ENCODE assay signal across 19 cellular contexts in the genomic region with DNA sequence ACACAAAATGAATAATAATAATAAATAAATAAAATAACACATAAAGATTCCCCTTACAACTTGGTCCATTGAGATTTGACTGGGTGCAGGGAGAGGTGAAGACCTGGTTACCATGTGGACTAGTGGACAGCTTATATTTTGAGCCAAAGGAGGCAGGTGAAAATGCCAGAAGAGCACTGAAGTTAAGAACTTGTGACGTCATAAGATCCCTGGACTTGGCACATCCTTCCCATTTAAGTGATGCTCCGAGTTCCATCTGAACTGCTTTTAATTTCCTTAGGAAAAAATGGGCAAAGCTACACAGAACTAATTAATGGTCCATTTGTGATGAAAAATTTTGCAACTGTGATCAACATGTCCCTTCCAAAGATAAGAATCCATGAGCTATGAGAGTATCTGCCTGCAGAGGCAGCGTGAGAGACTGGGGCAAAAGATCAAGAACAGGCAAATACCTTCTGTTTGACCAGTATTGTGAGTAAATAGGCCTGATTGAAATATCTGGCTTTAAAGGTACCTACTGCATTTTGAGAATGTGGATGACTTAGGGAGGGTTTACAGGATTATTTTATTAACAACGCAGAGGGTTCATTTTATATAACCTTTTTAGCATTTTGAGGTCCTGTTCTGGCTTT.
A peak's percentile ranks its signal among the peaks of the same experiment; 100 is the strongest.
DNase-seq lines count a peak whose midpoint lies in the region; ATAC-seq, FAIRE-seq and TF ChIP-seq lines count a peak whose summit lies in the region.
"Had no signal": no experiment of that assay in that cellular context is flagged by ENCODE, and none has a peak within 500 bp of the region (broad histone marks: within the 10 kb centered on the region; RNA-seq: fewer than 3 reads in every experiment).

No MANE protein-coding gene starts in this region.

- H2AFZ ChIP-seq in K562 (ENCODE audit: low read depth, low read length) (no peak overlapping the region), trophoblast cell (ENCODE audit: insufficient read depth, low read length, poor library complexity) (no peak overlapping the region)
- H2AFZ ChIP-seq: GM23338 had no signal

- no peak overlapping the region for H3K14ac ChIP-seq in trophoblast cell (ENCODE audit: low read length)

- H4K8ac ChIP-seq in trophoblast cell (ENCODE audit: low read depth, low read length), result no peak overlapping the region

- H4K20me1 ChIP-seq in K562 (replicated peaks; ENCODE audit: control insufficient read depth, insufficient read depth, low read length), result no peaks in the 10 kb centered on the region

- H3K9me3 ChIP-seq in HEK293 (ENCODE audit: control insufficient read depth, insufficient read depth, low read depth, low read length) (no peaks in the 10 kb centered on the region), K562 (replicated peaks; ENCODE audit: control insufficient read depth, insufficient read depth, low read depth, low read length) (no peaks in the 10 kb centered on the region), liver (ENCODE audit: control insufficient read depth in 4 of 4, low read length in 3 of 4) (peaks cover 0 to 4% (median 0%) of the 10 kb centered on the region in 4 donors), trophoblast cell (ENCODE audit: insufficient read depth, low read depth, low read length) (no peaks in the 10 kb centered on the region)

- no peak overlapping the region for H3K9ac ChIP-seq in K562 (ENCODE audit: insufficient read depth in 1 of 2, low read depth in 2 of 2, low read length in 2 of 2)
- H3K9ac ChIP-seq in liver (ENCODE audit: low read depth in 1 of 2, low read length in 2 of 2), result no peak overlapping the region
- no peak overlapping the region for H3K9ac ChIP-seq in trophoblast cell (ENCODE audit: low read length)

- H2AK5ac ChIP-seq in trophoblast cell (ENCODE audit: low read length), result no peak overlapping the region

- no peak overlapping the region for H4K91ac ChIP-seq in trophoblast cell (ENCODE audit: low read depth, low read length)

- no peak for FAIRE-seq in K562 (lab: Jason Lieb, UNC)
- FAIRE-seq: GM12891, GM18507 had no signal

- POLR2A ChIA-PET in HEK293 (lab: Yijun Ruan, JAX), result no interaction called here
- POLR2A ChIA-PET in K562 (lab: Yijun Ruan, JAX), result no interaction called here

- ATAC-seq in K562, result no peak
- ATAC-seq: GM23338, HCT116 had no signal

- TF ChIP-seq POLR2A in K562 (conservative IDR thresholded peaks at IDR 0.05), result no peak

- TF ChIP-seq EP300 in K562 (IDR thresholded peaks at IDR 0.05; ENCODE audit: low read length), result no peak

- H3K27ac ChIP-seq in HEK293 (ENCODE audit: extremely low read depth, low read depth, low read length), result no peak overlapping the region
- no peak overlapping the region for H3K27ac ChIP-seq in K562 (ENCODE audit: extremely low read depth, low read depth, low read length)
- H3K27ac ChIP-seq in liver (ENCODE audit: low read depth in 1 of 2, low read length in 2 of 2), result no peak overlapping the region
- H3K27ac ChIP-seq in trophoblast cell (ENCODE audit: low read depth, low read length), result no peak overlapping the region

- CTCF ChIA-PET in HEK293 (lab: Yijun Ruan, JAX), result no interaction called here
- CTCF ChIA-PET in K562 (lab: Yijun Ruan, JAX; ENCODE audit: low intra/inter-chr PET ratio), result no interaction called here

- H2BK12ac ChIP-seq in trophoblast cell (ENCODE audit: low read length), result no peak overlapping the region

- H3K4me1 ChIP-seq in HEK293 (ENCODE audit: control insufficient read depth, insufficient read depth, low read length) (no peaks in the 10 kb centered on the region), K562 (replicated peaks in 1 of 2; ENCODE audit: control insufficient read depth in 2 of 2, insufficient read depth in 2 of 2, low read length in 2 of 2) (no peaks in the 10 kb centered on the region), liver (ENCODE audit: control insufficient read depth in 4 of 4, insufficient read depth in 4 of 4, low read length in 3 of 4) (peaks cover 0 to 7% (median 2%) of the 10 kb centered on the region in 4 donors), trophoblast cell (ENCODE audit: control insufficient read depth in 1 of 2, insufficient read depth in 2 of 2, low read length in 2 of 2) (no peaks in the 10 kb centered on the region)

- no peak overlapping the region for H3K23ac ChIP-seq in trophoblast cell (ENCODE audit: low read length)

- H3K79me2 ChIP-seq in K562 (ENCODE audit: control insufficient read depth, insufficient read depth, low read length), result no peaks in the 10 kb centered on the region
- H3K79me2 ChIP-seq in trophoblast cell (ENCODE audit: control insufficient read depth, insufficient read depth, low read length, poor library complexity), result no peaks in the 10 kb centered on the region

- no peak overlapping the region for H3K4ac ChIP-seq in trophoblast cell (ENCODE audit: low read depth, low read length)

- no TSS peak for BruUV-seq in K562 (replicated peaks; lab: Mats Ljungman, UMichigan)

- no peak overlapping the region for H2BK120ac ChIP-seq in trophoblast cell (ENCODE audit: insufficient read depth, low read length, poor library complexity)

- TF ChIP-seq CTCF in HEK293 (tag by site-specific recombination; IDR thresholded peaks at IDR 0.05) (no peak), K562 (IDR thresholded peaks at IDR 0.05 in 2 of 3, conservative IDR thresholded peaks at IDR 0.05 in 1 of 3; ENCODE audit: insufficient read depth in 2 of 3, low read depth in 1 of 3, low read length in 3 of 3) (no peak), liver (IDR thresholded peaks at IDR 0.05; ENCODE audit: low read depth, low read length, missing input control) (no peak)

- no peak overlapping the region for H2BK5ac ChIP-seq in trophoblast cell (ENCODE audit: low read depth, low read length, poor library complexity)

- H3K9me1 ChIP-seq in K562 (ENCODE audit: control insufficient read depth, insufficient read depth, low read length), result no peaks in the 10 kb centered on the region

- intact Hi-C loops in K562 (cut with micrococcal nuclease), result no loop called here

- no peak overlapping the region for H3K18ac ChIP-seq in trophoblast cell (ENCODE audit: low read length)

- no peak overlapping the region for H3K4me2 ChIP-seq in K562 (ENCODE audit: insufficient read depth, low read length)
- H3K4me2 ChIP-seq in trophoblast cell (ENCODE audit: low read length), result no peak overlapping the region
- H3K4me2 ChIP-seq: GM23338 had no signal

- H3K36me3 ChIP-seq in HEK293 (ENCODE audit: control insufficient read depth in 2 of 2, insufficient read depth in 1 of 2, low read length in 2 of 2) (no peaks in the 10 kb centered on the region), K562 (ENCODE audit: control insufficient read depth, insufficient read depth, low read length) (no peaks in the 10 kb centered on the region), liver (ENCODE audit: control insufficient read depth in 4 of 4, insufficient read depth in 3 of 4, low read depth in 1 of 4, low read length in 3 of 4) (no peaks in the 10 kb centered on the region), trophoblast cell (ENCODE audit: control insufficient read depth in 1 of 2, insufficient read depth in 2 of 2, low read length in 2 of 2) (no peaks in the 10 kb centered on the region)

- in situ Hi-C loops in K562 (cut with MboI), result no loop called here

- no peak for DNase-seq in K562 (ENCODE audit: extremely low read depth in 1 of 4, low spot score in 3 of 4)
- DNase-seq in trophoblast cell, result no peak
- DNase-seq in epidermal melanocyte (ENCODE audit: insufficient read length, low spot score), result no peak
- DNase-seq in NCI-H526 (lab: John Stamatoyannopoulos, UW), result no peak
- DNase-seq: C1 segment of cervical spinal cord; Calu3; CD4-positive, alpha-beta memory T cell; COR-L47; DMS53; DMS79 treated with DMSO at 0.1 percent for 48 hours; GF-D8; H9; HFFc6 had no signal

- no peaks in the 10 kb centered on the region for H3K79me1 ChIP-seq in trophoblast cell (ENCODE audit: low read length)

- TF ChIP-seq RAD21 in K562 (CRISPR knock-in tag; conservative IDR thresholded peaks at IDR 0.05 in 1 of 2, IDR thresholded peaks at IDR 0.05 in 1 of 2) (no peak), liver (IDR thresholded peaks at IDR 0.05) (peak in 1 of 2 donors; percentile 29)

- H3K27me3 ChIP-seq in K562 (ENCODE audit: control insufficient read depth in 2 of 2, insufficient read depth in 2 of 2, low read length in 2 of 2), result no peaks in the 10 kb centered on the region
- no peaks in the 10 kb centered on the region for H3K27me3 ChIP-seq in liver (ENCODE audit: control insufficient read depth in 4 of 4, insufficient read depth in 4 of 4, low read length in 3 of 4)
- H3K27me3 ChIP-seq in trophoblast cell (ENCODE audit: insufficient read depth, low read length), result no peaks in the 10 kb centered on the region

- no peak overlapping the region for H3K4me3 ChIP-seq in HEK293 (ENCODE audit: low read depth, low read length)
- H3K4me3 ChIP-seq in K562, result no peak overlapping the region
- no peak overlapping the region for H3K4me3 ChIP-seq in liver (ENCODE audit: low read depth in 1 of 3, low read length in 3 of 3)
- no peak overlapping the region for H3K4me3 ChIP-seq in trophoblast cell (ENCODE audit: low read depth, low read length)
- H3K4me3 ChIP-seq: GM23338 had no signal

- 7% methylated on average over 4 of the region's 4 CpGs for WGBS in K562 (ENCODE audit: insufficient coverage, low coverage, missing lambda C conversion rate)
- WGBS in liver, result 48% methylated on average over 4 of the region's 4 CpGs
- WGBS in trophoblast cell (ENCODE audit: extremely low coverage, insufficient coverage, insufficient read length), result no CpG with 5 or more reads among the region's 4 CpGs

- H4K12ac ChIP-seq in trophoblast cell (ENCODE audit: low read depth, low read length), result no peak overlapping the region

TF ChIP-seq in HEK293, 187 proteins besides CTCF, POLR2A, EP300 and RAD21 (continues in another document):
- TF ChIP-seq ZNF600 (tag by site-specific recombination; IDR thresholded peaks at IDR 0.05) (no peak), ZNF785 (tag by site-specific recombination; IDR thresholded peaks at IDR 0.05) (no peak)

TF ChIP-seq in K562, 482 proteins besides CTCF, POLR2A, EP300 and RAD21:
- TF ChIP-seq ATF1 (CRISPR knock-in tag; IDR thresholded peaks at IDR 0.05) (no peak), ATF1 (tag; IDR thresholded peaks at IDR 0.05) (peak; percentile 78), CCAR2 (IDR thresholded peaks at IDR 0.05; ENCODE audit: low read depth, low read length) (no peak)

TF ChIP-seq in liver, 16 proteins besides CTCF, POLR2A, EP300 and RAD21:
- TF ChIP-seq SP1 (IDR thresholded peaks at IDR 0.05) (no peak), HNF4A (conservative IDR thresholded peaks at IDR 0.05) (peak; percentile 33 to 62), FOXA2 (IDR thresholded peaks at IDR 0.05) (no peak), EGR1 (IDR thresholded peaks at IDR 0.05; ENCODE audit: low read depth in 2 of 2) (no peak)
- TF ChIP-seq, protein P1, sequence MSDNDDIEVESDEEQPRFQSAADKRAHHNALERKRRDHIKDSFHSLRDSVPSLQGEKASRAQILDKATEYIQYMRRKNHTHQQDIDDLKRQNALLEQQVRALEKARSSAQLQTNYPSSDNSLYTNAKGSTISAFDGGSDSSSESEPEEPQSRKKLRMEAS (IDR thresholded peaks at IDR 0.05), result no peak
